In the genomic region with DNA sequence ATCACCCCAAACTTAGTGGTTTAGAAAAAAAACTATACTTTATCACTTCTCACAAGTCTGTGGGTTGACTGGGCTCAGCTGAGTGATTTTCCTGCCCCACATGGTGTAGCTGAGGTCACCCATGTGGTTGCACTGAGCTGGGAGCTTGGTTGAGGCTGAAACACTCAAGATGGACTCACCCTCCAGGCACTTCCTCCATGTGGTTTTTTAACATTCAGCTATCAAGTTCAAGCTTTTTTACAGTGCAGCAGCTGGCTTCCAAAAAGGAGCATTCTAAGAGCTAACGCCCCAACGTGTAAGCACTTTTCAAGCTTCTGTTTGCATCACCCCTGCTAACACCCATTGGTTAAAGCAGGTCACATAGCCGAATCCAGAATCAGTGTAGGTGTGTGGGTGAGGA, we compare ENCODE assay signal across 8 cellular contexts.
DNase-seq lines count a peak whose midpoint lies in the region; ATAC-seq, FAIRE-seq and TF ChIP-seq lines count a peak whose summit lies in the region.

No MANE protein-coding gene starts in this region.

- H3K4me3 ChIP-seq in MM.1S (ENCODE audit: low read length) = no peak overlapping the region; the same call in 1 of the 2 replicates

- TF ChIP-seq POLR2A in GM18505 (IDR thresholded peaks at IDR 0.05; ENCODE audit: borderline replicate concordance, extremely low read depth, insufficient read depth, insufficient read length) = no peak

- no peaks in the 10 kb centered on the region for H3K9me2 ChIP-seq in MM.1S (replicated peaks; ENCODE audit: insufficient read depth, low read length)

- TF ChIP-seq CTCF in MM.1S (IDR thresholded peaks at IDR 0.05; ENCODE audit: low read length) = no peak

- peak overlapping the region; percentile 60; the same call in 1 of the 2 replicates for H3K27ac ChIP-seq in MM.1S (ENCODE audit: low read length)

- no peak overlapping the region for H3K9ac ChIP-seq in MM.1S (ENCODE audit: low read length)

- no peaks in the 10 kb centered on the region for H3K27me3 ChIP-seq in MM.1S (replicated peaks; ENCODE audit: insufficient read depth, low read length)

- peaks cover 8% of the 10 kb centered on the region for H3K4me1 ChIP-seq in MM.1S (ENCODE audit: low read length)

- H3F3A ChIP-seq in MM.1S (ENCODE audit: insufficient read depth, low read length) = peaks cover 6% of the 10 kb centered on the region

- DNase-seq in H4 (ENCODE audit: low spot score) = peak; percentile 83
- DNase-seq in MM.1S = peak; percentile 91
- DNase-seq in astrocyte of the hippocampus (ENCODE audit: low read depth, low spot score) = peak; percentile 85
- peak; percentile 33 to 66 for DNase-seq in stimulated activated CD8-positive, alpha-beta memory T cell treated with anti-CD3 and anti-CD28 coated beads, Interleukin-7, amount 100 ng/mL, for 48 hours (ENCODE audit: extremely low read depth in 1 of 2, low read depth in 1 of 2)
- no peak for DNase-seq in HTR-8/SVneo (ENCODE audit: insufficient read length, low spot score)
- DNase-seq in mesenteric fat pad (ENCODE audit: low spot score) = no peak
- no peak for DNase-seq in NCI-H187 (lab: John Stamatoyannopoulos, UW)

- ATAC-seq in GM18505 (IDR thresholded peaks at IDR 0.05; ENCODE audit: unreplicated experiment) = peak; percentile 97

- H3K4me2 ChIP-seq in MM.1S (ENCODE audit: low read depth, low read length) = peak overlapping the region; percentile 17; the same call in 1 of the 2 replicates

- no peaks in the 10 kb centered on the region for H3K36me3 ChIP-seq in MM.1S (replicated peaks; ENCODE audit: insufficient read depth, low read length)

- no peaks in the 10 kb centered on the region for H3K79me2 ChIP-seq in MM.1S (ENCODE audit: low read length)

- H4K20me1 ChIP-seq in MM.1S (ENCODE audit: insufficient read depth, low read length) = no peaks in the 10 kb centered on the region

- no peak for FAIRE-seq in HTR-8/SVneo (lab: Jason Lieb, UNC)

- no peaks in the 10 kb centered on the region for H3K9me3 ChIP-seq in MM.1S (replicated peaks; ENCODE audit: insufficient read depth, low read length)

- 0 out of 2 replicates have a peak overlapping the region, but pooled peaks have one; percentile 32 for H2AFZ ChIP-seq in MM.1S (ENCODE audit: low read length)

Comparison
In these comparisons a context has a peak if more than half of its experiments do, and no peak if none do; other contexts are left out.
1. DNase-seq: peak in H4 (single experiment), MM.1S (single experiment), astrocyte of the hippocampus (single experiment) and stimulated activated CD8-positive, alpha-beta memory T cell treated with anti-CD3 and anti-CD28 coated beads, Interleukin-7, amount 100 ng/mL, for 48 hours (2 of 2); none in HTR-8/SVneo (single experiment), mesenteric fat pad (single experiment) and NCI-H187 (0 of 2).